Comparison of ENCODE assay signal across 8 cellular contexts in genomic region chr9:133991211-133991921, GRCh38. TPM values are rescaled to one million over a fixed set of nuclear protein-coding genes. Genes with fewer than 3 reads are reported as not detected.
A peak's percentile ranks its signal among the peaks of the same experiment; 100 is the strongest.
DNase-seq lines count a peak whose midpoint lies in the region; ATAC-seq, FAIRE-seq and TF ChIP-seq lines count a peak whose summit lies in the region.

No MANE protein-coding gene starts in this region.

- TSS peak; percentile 83 for BruUV-seq in Caco-2 (replicated peaks; lab: Mats Ljungman, UMichigan)

- no peak for FAIRE-seq in pancreas (lab: Jason Lieb, UNC)

- WGBS in GM23248 (ENCODE audit: low coverage in 1 of 2, low lambda C conversion rate in 2 of 2, missing lambda C conversion rate in 2 of 2), 2 experiments: 1% methylated on average over 41 to 48 of the region's 82 CpGs
- WGBS in pancreas, 2 donors: 1% methylated on average over 53 to 82 of the region's 82 CpGs

- CTCF ChIA-PET in Caco-2 (lab: Charles Lee): interaction anchor here (0.6 to 0.9 kb wide), 2 partner anchors 23 to 209 kb away, joined by 3 read pairs; no protein-coding TSS in a partner anchor

- no peaks in the 10 kb centered on the region for H3K27me3 Mint-ChIP-seq in Caco-2 (ENCODE audit: insufficient read depth, unreplicated experiment)

- H3K36me3 ChIP-seq in Caco-2 (ENCODE audit: control insufficient read depth, insufficient read depth, low read length): no peaks in the 10 kb centered on the region; the same call in 1 of the 2 replicates
- no peaks in the 10 kb centered on the region for H3K36me3 ChIP-seq in GM23248 (ENCODE audit: low read depth)
- no peaks in the 10 kb centered on the region for H3K36me3 ChIP-seq in SJCRH30
- no peaks in the 10 kb centered on the region for H3K36me3 ChIP-seq in pancreas

- H3K9me3 ChIP-seq in Caco-2: no peaks in the 10 kb centered on the region
- H3K9me3 ChIP-seq in GM23248 (ENCODE audit: low read depth): no peaks in the 10 kb centered on the region
- no peaks in the 10 kb centered on the region for H3K9me3 ChIP-seq in SJCRH30 (replicated peaks)
- no peaks in the 10 kb centered on the region for H3K9me3 ChIP-seq in pancreas

- H3K4me1 Mint-ChIP-seq in Caco-2 (ENCODE audit: low read depth, unreplicated experiment): peaks cover 6% of the 10 kb centered on the region

- ATAC-seq in pancreas (peak; percentile 10 to 24 (median 13)), HG03342 (IDR thresholded peaks at IDR 0.05; ENCODE audit: unreplicated experiment) (no peak), GM18520 (IDR thresholded peaks at IDR 0.05; ENCODE audit: unreplicated experiment) (no peak)

- peak overlapping the region; percentile 95 for H3K27ac Mint-ChIP-seq in Caco-2 (ENCODE audit: unreplicated experiment)

- peak overlapping the region; percentile 80 for H2AFZ ChIP-seq in GM23248

- peak overlapping the region; percentile 95 for H3K4me3 Mint-ChIP-seq in Caco-2 (ENCODE audit: unreplicated experiment)

- H3K79me2 ChIP-seq in GM23248 (ENCODE audit: insufficient read depth): peaks cover 46% of the 10 kb centered on the region

- H3K9me3 Mint-ChIP-seq in Caco-2 (ENCODE audit: unreplicated experiment): no peaks in the 10 kb centered on the region

- in situ Hi-C loops in GM23248 (cut with MboI): loop anchor here (5.0 kb wide), 1 partner anchor 204 kb away; no protein-coding TSS in a partner anchor

- peak overlapping the region; percentile 84 for H3K4me2 ChIP-seq in GM23248 (ENCODE audit: unreplicated experiment)

- TF ChIP-seq CTCF in Caco-2 (IDR thresholded peaks at IDR 0.05; ENCODE audit: insufficient read depth in 1 of 2, low read depth in 1 of 2, low read length in 1 of 2, severe bottlenecking in 1 of 2, unreplicated experiment in 1 of 2): no peak
- no peak for TF ChIP-seq CTCF in fibroblast of pulmonary artery (IDR thresholded peaks at IDR 0.05; ENCODE audit: low read length, missing control alignments)
- no peak for TF ChIP-seq CTCF in pancreas (IDR thresholded peaks at IDR 0.05)

- H3F3A ChIP-seq in GM23248 (ENCODE audit: insufficient read depth): no peaks in the 10 kb centered on the region

- H3K4me1 ChIP-seq in Caco-2: peaks cover 23% of the 10 kb centered on the region
- H3K4me1 ChIP-seq in GM23248 (ENCODE audit: insufficient read depth): peaks cover 7% of the 10 kb centered on the region; the same call in 1 of the 2 replicates
- peaks cover 21% of the 10 kb centered on the region for H3K4me1 ChIP-seq in SJCRH30
- H3K4me1 ChIP-seq in pancreas: peaks cover 9 to 23% (median 20%) of the 10 kb centered on the region in 3 donors

- peaks cover 12% of the 10 kb centered on the region for H3K36me3 Mint-ChIP-seq in Caco-2 (ENCODE audit: insufficient read depth, unreplicated experiment)

- peak overlapping the region; percentile 78 for H3K9ac ChIP-seq in GM23248

- H3K9me2 ChIP-seq in GM23248 (ENCODE audit: insufficient read depth): no peaks in the 10 kb centered on the region

- H3K4me3 ChIP-seq in Caco-2 (ENCODE audit: low read depth, low read length) (peak overlapping the region; percentile 75), GM23248 (peak overlapping the region; percentile 85), SJCRH30 (peak overlapping the region; percentile 85), fibroblast of pulmonary artery (replicated peaks; ENCODE audit: low read depth, low read length) (peak overlapping the region; percentile 76), pancreas (peak overlapping the region; percentile 68 to 80 (median 74))

- no peaks in the 10 kb centered on the region for H3K27me3 ChIP-seq in Caco-2 (replicated peaks; ENCODE audit: control insufficient read depth, insufficient read depth, low read length)
- no peaks in the 10 kb centered on the region for H3K27me3 ChIP-seq in GM23248 (replicated peaks; ENCODE audit: insufficient read depth)
- no peaks in the 10 kb centered on the region for H3K27me3 ChIP-seq in SJCRH30
- H3K27me3 ChIP-seq in pancreas: no peaks in the 10 kb centered on the region

- POLR2A ChIA-PET in Caco-2 (lab: Charles Lee): no interaction called here

- intact Hi-C loops in Caco-2 (cut with micrococcal nuclease; ENCODE audit: unreplicated experiment): loop anchor here (2.0 to 5.0 kb wide), 3 partner anchors 69 to 135 kb away; no protein-coding TSS in a partner anchor
- intact Hi-C loops in pancreas (cut with DNase I): loop anchor here in 2 of 3 donors (10.0 kb wide), 2 partner anchors 197 to 457 kb away; partner anchors contain the start of gene ADAMTSL2 (in 1 of the 2)

- H3K27ac ChIP-seq in GM23248 (peak overlapping the region; percentile 68), SJCRH30 (peak overlapping the region; percentile 23; the same call in 1 of the 2 replicates), pancreas (peak overlapping the region; percentile 84 to 91 (median 87))

- H4K20me1 ChIP-seq in GM23248 (ENCODE audit: insufficient read depth): no peaks in the 10 kb centered on the region

- DNase-seq in Caco-2: peak; percentile 33 to 51
- peak; percentile 55 for DNase-seq in GM23248
- DNase-seq in SJCRH30: peak in 1 of 2 experiments; percentile 31
- DNase-seq in fibroblast of pulmonary artery (ENCODE audit: low read depth): no peak
- DNase-seq in pancreas: peak in 5 of 6 donors; percentile 49 to 83 (median 71)
- no peak for DNase-seq in superior temporal gyrus (ENCODE audit: extremely low spot score)

RNA-seq across cellular contexts. Expression of gene VAV2, which starts 0.8 kb away (rescaled TPM):
- 51.8 and 55.3 TPM in 2 replicates for total RNA-seq in Caco-2 (2022)
- 8.3 and 9.0 TPM in 2 replicates for total RNA-seq in GM23248 (2014; rRNA removed; shearing (Covaris generic))
- polyA plus RNA-seq in GM23248 (2016; fragmentation: Nextera tagmentation; extraction: Ambion mirVana): 6.7 and 7.3 TPM in 2 replicates
- 24.0 and 28.0 TPM in 2 replicates for total RNA-seq in SJCRH30 (2014; rRNA removed; shearing (Covaris generic))
- total RNA-seq in pancreas: 10 to 100 TPM; 25.7 to 41.0 (median 34.4) TPM
- polyA plus RNA-seq in pancreas: 10 to 100 TPM; 20.5 to 35.1 TPM

RNA-seq across cellular contexts. Expression of gene BRD3OS, which starts 33.9 kb away (rescaled TPM):
- 9.1 and 9.4 TPM in 2 replicates for total RNA-seq in Caco-2 (2022)
- total RNA-seq in GM23248 (2014; rRNA removed; shearing (Covaris generic)): 25.9 and 36.3 TPM in 2 replicates
- polyA plus RNA-seq in GM23248 (2016; fragmentation: Nextera tagmentation; extraction: Ambion mirVana): 32.1 and 36.6 TPM in 2 replicates
- 20.1 and 20.2 TPM in 2 replicates for total RNA-seq in SJCRH30 (2014; rRNA removed; shearing (Covaris generic))
- 10 to 100 TPM in 1 of 6 donors, 1 to 10 TPM in 5; 6.0 to 12.5 (median 7.3) TPM for total RNA-seq in pancreas
- polyA plus RNA-seq in pancreas: 1 to 10 TPM; 4.8 to 9.8 TPM

Comparison
In these comparisons a context has a peak if more than half of its experiments do, and no peak if none do; other contexts are left out.
1. DNase-seq: peak in Caco-2 (2 of 2), GM23248 (single experiment) and pancreas (5 of 6); none in fibroblast of pulmonary artery (single experiment) and superior temporal gyrus (single experiment).
2. H3K27ac ChIP-seq: peak in every context shown above with its lines; median percentile 87 in pancreas; 68 in GM23248; 23 in SJCRH30.
3. ATAC-seq: peak in pancreas (4 of 4); none in HG03342 (single experiment) and GM18520 (single experiment).
4. Peak in every context shown above with its lines, with median percentiles within 50 percentile points of each other: H3K4me3 ChIP-seq.